Comparison of ENCODE assay signal across 20 cellular contexts in the genomic region with DNA sequence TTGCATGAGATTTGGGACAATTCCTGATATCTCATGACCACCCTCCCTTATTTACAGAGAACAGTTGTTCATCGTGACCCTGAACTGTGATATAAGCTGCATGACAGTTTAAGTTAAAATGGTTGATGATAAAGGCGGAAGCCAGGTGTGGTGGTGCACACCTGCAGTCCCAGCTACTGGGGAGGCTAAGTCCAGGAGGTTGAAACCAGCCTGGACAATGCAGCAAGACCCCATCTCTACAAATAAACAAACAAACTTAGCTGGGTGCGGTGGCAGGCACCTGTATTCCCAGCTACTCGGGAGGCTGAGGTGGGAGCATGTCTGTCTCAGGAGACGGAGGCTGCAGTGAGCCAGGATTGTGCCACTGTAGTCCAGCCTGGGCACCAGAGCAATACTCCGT. TPM values are rescaled to one million over a fixed set of nuclear protein-coding genes. Genes with fewer than 3 reads are reported as not detected.
DNase-seq lines count a peak whose midpoint lies in the region; ATAC-seq and TF ChIP-seq lines count a peak whose summit lies in the region.
"Had no signal": no experiment of that assay in that cellular context is flagged by ENCODE, and none has a peak within 500 bp of the region (broad histone marks: within the 10 kb centered on the region; RNA-seq: fewer than 3 reads in every experiment).

No MANE protein-coding gene starts in this region.

- no peaks in the 10 kb centered on the region for H3K9me3 Mint-ChIP-seq in activated naive CD4-positive, alpha-beta T cell treated with anti-CD3 and anti-CD28 coated beads, Interleukin-2, amount 10 ng/mL, durations not matched to agents 7 days and 5 days
- H3K9me3 Mint-ChIP-seq: CD4-positive, CD25-positive, alpha-beta regulatory T cell; CD8-positive, alpha-beta T cell had no signal

- H3K36me3 ChIP-seq in HEK293 (ENCODE audit: control insufficient read depth in 2 of 2, insufficient read depth in 1 of 2, low read length in 2 of 2) (no peaks in the 10 kb centered on the region), RWPE2 (ENCODE audit: low read depth) (no peaks in the 10 kb centered on the region), A673 (ENCODE audit: insufficient read depth, low read length, poor library complexity, severe bottlenecking) (no peaks in the 10 kb centered on the region)
- H3K36me3 ChIP-seq: BLaER1 had no signal

- TF ChIP-seq CTCF in HEK293 (tag by site-specific recombination; IDR thresholded peaks at IDR 0.05) (no peak), RWPE2 (IDR thresholded peaks at IDR 0.05; ENCODE audit: poor library complexity, severe bottlenecking) (no peak), A673 (conservative IDR thresholded peaks at IDR 0.05; ENCODE audit: low read depth, low read length) (no peak)

- CTCF ChIA-PET in activated naive CD4-positive, alpha-beta T cell treated with anti-CD3 and anti-CD28 coated beads, Interleukin-2, amount 10 ng/mL, durations not matched to agents 7 days and 5 days (lab: Charles Lee), result interaction anchor here (0.9 to 1.0 kb wide), 2 partner anchors 9 to 26 kb away, joined by 3 to 4 read pairs; no protein-coding TSS in a partner anchor
- CTCF ChIA-PET in HEK293 (lab: Yijun Ruan, JAX) (interaction anchor here (2.4 to 2.5 kb wide), 2 partner anchors 7 to 65 kb away, joined by 8 to 12 read pairs; no protein-coding TSS in a partner anchor), A673 (lab: Charles Lee) (interaction anchor here (1.0 kb wide), 1 partner anchor 65 kb away, joined by 4 read pairs; no protein-coding TSS in a partner anchor)

- POLR2A ChIA-PET in HEK293 (lab: Yijun Ruan, JAX), result interaction anchor here (0.7 kb wide), 2 partner anchors 214 to 1093 kb away, joined by 5 to 11 read pairs; no protein-coding TSS in a partner anchor
- POLR2A ChIA-PET in A673 (lab: Charles Lee; ENCODE audit: low non-redundant PET), result interaction anchor here (0.6 kb wide), 1 partner anchor 30 kb away, joined by 7 read pairs; no protein-coding TSS in a partner anchor

- H3K36me3 Mint-ChIP-seq in activated naive CD4-positive, alpha-beta T cell treated with anti-CD3 and anti-CD28 coated beads, Interleukin-2, amount 10 ng/mL, durations not matched to agents 7 days and 5 days, result no peaks in the 10 kb centered on the region
- H3K36me3 Mint-ChIP-seq: CD4-positive, CD25-positive, alpha-beta regulatory T cell; CD8-positive, alpha-beta T cell had no signal

- BruUV-seq in A673 (replicated peaks; lab: Mats Ljungman, UMichigan), result no TSS peak

- H3K27me3 Mint-ChIP-seq in activated naive CD4-positive, alpha-beta T cell treated with anti-CD3 and anti-CD28 coated beads, Interleukin-2, amount 10 ng/mL, durations not matched to agents 7 days and 5 days, result peaks cover 7% of the 10 kb centered on the region
- H3K27me3 Mint-ChIP-seq: B cell; CD4-positive, CD25-positive, alpha-beta regulatory T cell had no signal

- no peak overlapping the region for H3K27ac Mint-ChIP-seq in activated naive CD4-positive, alpha-beta T cell treated with anti-CD3 and anti-CD28 coated beads, Interleukin-2, amount 10 ng/mL, durations not matched to agents 7 days and 5 days
- H3K27ac Mint-ChIP-seq: B cell; CD4-positive, CD25-positive, alpha-beta regulatory T cell; CD8-positive, alpha-beta T cell had no signal

- H3K27ac ChIP-seq in HEK293 (ENCODE audit: extremely low read depth, low read depth, low read length) (no peak overlapping the region), RWPE2 (ENCODE audit: poor library complexity, severe bottlenecking) (no peak overlapping the region), A673 (ENCODE audit: low read depth, low read length, poor library complexity, severe bottlenecking) (no peak overlapping the region)
- H3K27ac ChIP-seq: BLaER1, C4-2B, GM23248 had no signal

- ATAC-seq in RWPE2 (ENCODE audit: low read depth), result no peak
- no peak for ATAC-seq in GM18868 (IDR thresholded peaks at IDR 0.05; ENCODE audit: unreplicated experiment)
- ATAC-seq: CD8-positive, alpha-beta T cell had no signal

- no peaks in the 10 kb centered on the region for H3K4me1 Mint-ChIP-seq in activated naive CD4-positive, alpha-beta T cell treated with anti-CD3 and anti-CD28 coated beads, Interleukin-2, amount 10 ng/mL, durations not matched to agents 7 days and 5 days
- H3K4me1 Mint-ChIP-seq: B cell; CD4-positive, CD25-positive, alpha-beta regulatory T cell had no signal

- H3K27me3 ChIP-seq in RWPE2 (ENCODE audit: insufficient read depth, poor library complexity, severe bottlenecking) (peaks cover 15% of the 10 kb centered on the region), A673 (replicated peaks; ENCODE audit: insufficient read depth, low read depth, low read length, poor library complexity) (no peaks in the 10 kb centered on the region)
- H3K27me3 ChIP-seq: BLaER1 had no signal

- H3K4me1 ChIP-seq in HEK293 (ENCODE audit: control insufficient read depth, insufficient read depth, low read length), result no peaks in the 10 kb centered on the region
- H3K4me1 ChIP-seq in RWPE2 (ENCODE audit: insufficient read depth, poor library complexity, severe bottlenecking), result no peaks in the 10 kb centered on the region
- no peaks in the 10 kb centered on the region for H3K4me1 ChIP-seq in A673 (ENCODE audit: insufficient read depth, low read length, poor library complexity, severe bottlenecking)

- no peak overlapping the region for H3K4me3 Mint-ChIP-seq in activated naive CD4-positive, alpha-beta T cell treated with anti-CD3 and anti-CD28 coated beads, Interleukin-2, amount 10 ng/mL, durations not matched to agents 7 days and 5 days
- H3K4me3 Mint-ChIP-seq: B cell; CD4-positive, CD25-positive, alpha-beta regulatory T cell; CD8-positive, alpha-beta T cell had no signal

- H3K4me3 ChIP-seq in HEK293 (ENCODE audit: low read depth, low read length) (no peak overlapping the region), RWPE2 (ENCODE audit: severe bottlenecking) (no peak overlapping the region), A673 (ENCODE audit: low read depth, low read length, poor library complexity, severe bottlenecking) (no peak overlapping the region)
- H3K4me3 ChIP-seq: BLaER1, GM23248 had no signal

- peak; percentile 11 for DNase-seq in activated naive CD4-positive, alpha-beta T cell treated with anti-CD3 and anti-CD28 coated beads, Interleukin-2, amount 10 ng/mL, durations not matched to agents 7 days and 5 days
- no peak for DNase-seq in activated naive CD4-positive, alpha-beta T cell treated with Interleukin-2 at 50 U/mL for 16 hours
- DNase-seq in RWPE2 (ENCODE audit: low spot score) (peak; percentile 56), posterior vena cava (ENCODE audit: low spot score) (peak; percentile 32), activated gamma-delta T cell treated with Interleukin-2 at 50 U/mL for 16 hours (no peak), A673 (ENCODE audit: low spot score) (no peak)
- DNase-seq: CD4-positive, CD25-positive, alpha-beta regulatory T cell; CD8-positive, alpha-beta T cell; DMS153; DND-41; H7; HCEC 1CT had no signal

- intact Hi-C loops in posterior vena cava (cut with DNase I), result no loop called here
- intact Hi-C loops in A673 (cut with micrococcal nuclease; ENCODE audit: unreplicated experiment), result no loop called here

- H3K9me3 ChIP-seq in HEK293 (ENCODE audit: control insufficient read depth, insufficient read depth, low read depth, low read length) (no peaks in the 10 kb centered on the region), RWPE2 (ENCODE audit: severe bottlenecking) (no peaks in the 10 kb centered on the region), A673 (ENCODE audit: low read depth, low read length, poor library complexity, severe bottlenecking) (no peaks in the 10 kb centered on the region)
- H3K9me3 ChIP-seq: BLaER1, Caco-2 had no signal

TF ChIP-seq in HEK293, 187 proteins besides CTCF, POLR2A, EP300 and RAD21:
- TF ChIP-seq ZNF350 (tag by site-specific recombination; IDR thresholded peaks at IDR 0.05) (no peak), ZNF830 (tag by site-specific recombination; IDR thresholded peaks at IDR 0.05; ENCODE audit: low read depth) (no peak), ZNF121 (tag by site-specific recombination; IDR thresholded peaks at IDR 0.05) (peak; percentile 94), ZNF354C (tag by site-specific recombination; IDR thresholded peaks at IDR 0.05; ENCODE audit: borderline replicate concordance, low read depth) (no peak)
- TF ChIP-seq, protein P1, sequence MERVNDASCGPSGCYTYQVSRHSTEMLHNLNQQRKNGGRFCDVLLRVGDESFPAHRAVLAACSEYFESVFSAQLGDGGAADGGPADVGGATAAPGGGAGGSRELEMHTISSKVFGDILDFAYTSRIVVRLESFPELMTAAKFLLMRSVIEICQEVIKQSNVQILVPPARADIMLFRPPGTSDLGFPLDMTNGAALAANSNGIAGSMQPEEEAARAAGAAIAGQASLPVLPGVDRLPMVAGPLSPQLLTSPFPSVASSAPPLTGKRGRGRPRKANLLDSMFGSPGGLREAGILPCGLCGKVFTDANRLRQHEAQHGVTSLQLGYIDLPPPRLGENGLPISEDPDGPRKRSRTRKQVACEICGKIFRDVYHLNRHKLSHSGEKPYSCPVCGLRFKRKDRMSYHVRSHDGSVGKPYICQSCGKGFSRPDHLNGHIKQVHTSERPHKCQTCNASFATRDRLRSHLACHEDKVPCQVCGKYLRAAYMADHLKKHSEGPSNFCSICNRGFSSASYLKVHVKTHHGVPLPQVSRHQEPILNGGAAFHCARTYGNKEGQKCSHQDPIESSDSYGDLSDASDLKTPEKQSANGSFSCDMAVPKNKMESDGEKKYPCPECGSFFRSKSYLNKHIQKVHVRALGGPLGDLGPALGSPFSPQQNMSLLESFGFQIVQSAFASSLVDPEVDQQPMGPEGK (tag by site-specific recombination; IDR thresholded peaks at IDR 0.05), result no peak

RNA-seq across cellular contexts. Expression of gene COL20A1, which starts 24.1 kb away (rescaled TPM):
- total RNA-seq in posterior vena cava (under 1 TPM in 1 of 2 donors, not detected in 1; 0.14 TPM), A673 (2021) (not detected in 2 replicates)
- total RNA-seq: A172, B cell, GM23248 had no signal

RNA-seq across cellular contexts. Expression of gene CHRNA4, which starts 44.1 kb away (rescaled TPM):
- not detected for total RNA-seq in posterior vena cava
- total RNA-seq in A673 (2021), result 0.26 and 1.6 TPM in 2 replicates
- total RNA-seq: B cell; CD4-positive, CD25-positive, alpha-beta regulatory T cell; CD8-positive, alpha-beta T cell; GM23248 had no signal

RNA-seq across cellular contexts. Expression of gene ARFGAP1, which starts 44.4 kb away (rescaled TPM):
- total RNA-seq in posterior vena cava, result 10 to 100 TPM; 58.6 to 62.6 TPM
- total RNA-seq in A673 (2021), result 90.4 and 101 TPM in 2 replicates

Comparison
In these comparisons a context has a peak if more than half of its experiments do, and no peak if none do; other contexts are left out.
1. DNase-seq: peak in activated naive CD4-positive, alpha-beta T cell treated with anti-CD3 and anti-CD28 coated beads, Interleukin-2, amount 10 ng/mL, durations not matched to agents 7 days and 5 days (single experiment), RWPE2 (single experiment) and posterior vena cava (single experiment); none in activated naive CD4-positive, alpha-beta T cell treated with Interleukin-2 at 50 U/mL for 16 hours (single experiment), activated gamma-delta T cell treated with Interleukin-2 at 50 U/mL for 16 hours (single experiment) and A673 (single experiment).